Comparison of ENCODE assay signal across 8 cellular contexts in genomic region chr1:202532071-202532616, GRCh38.
DNase-seq lines count a peak whose midpoint lies in the region; ATAC-seq, FAIRE-seq and TF ChIP-seq lines count a peak whose summit lies in the region.
"Not testable (repeated sequence)": the region's sequence is repeated elsewhere in the genome, so short reads cannot be mapped to it uniquely, and the experiment has no call there.

No MANE protein-coding gene starts in this region.

- WGBS in right lobe of liver (ENCODE audit: insufficient coverage, low coverage, low lambda C conversion rate, missing lambda C conversion rate): 41% methylated on average over 3 of the region's 4 CpGs

- not testable (repeated sequence) for H3K27me3 ChIP-seq in bronchial epithelial cell (ENCODE audit: control insufficient read depth, insufficient read depth, low read length); right lobe of liver; skeletal muscle tissue (ENCODE audit: control insufficient read depth in 3 of 3, insufficient read depth in 3 of 3, low read length in 3 of 3)

- FAIRE-seq in H54 (lab: Jason Lieb, UNC): peak; percentile 87
- not testable (repeated sequence) for FAIRE-seq in bronchial epithelial cell (lab: Jason Lieb, UNC)

- TF ChIP-seq POLR2A in H54 (IDR thresholded peaks at IDR 0.05; ENCODE audit: low read depth, low read length); NB4 (IDR thresholded peaks at IDR 0.05; ENCODE audit: extremely low read depth, insufficient read length); right lobe of liver (IDR thresholded peaks at IDR 0.05): not testable (repeated sequence)

- H3K4me1 ChIP-seq in right lobe of liver; skeletal muscle tissue (ENCODE audit: control insufficient read depth in 3 of 3, insufficient read depth in 3 of 3, low read length in 3 of 3): not testable (repeated sequence)

- intact Hi-C loops in right lobe of liver (cut with DNase I): not testable (repeated sequence)

- POLR2A ChIA-PET in WTC11 (lab: Charles Lee): not testable (repeated sequence)

- not testable (repeated sequence) for H3K9me3 Mint-ChIP-seq in WTC11

- H3K4me3 Mint-ChIP-seq in WTC11: not testable (repeated sequence)

- H3K9me3 ChIP-seq in right lobe of liver; skeletal muscle tissue (ENCODE audit: control insufficient read depth in 3 of 3, low read length in 3 of 3): not testable (repeated sequence)

- CTCF ChIA-PET in WTC11 (lab: Charles Lee): not testable (repeated sequence)

- H3K27me3 Mint-ChIP-seq in WTC11 (ENCODE audit: low read depth): not testable (repeated sequence)

- not testable (repeated sequence) for H3K36me3 Mint-ChIP-seq in WTC11

- H3K4me1 Mint-ChIP-seq in WTC11: peaks cover 11% of the 10 kb centered on the region

- H3K9ac ChIP-seq in skeletal muscle tissue (ENCODE audit: low read depth in 1 of 3, low read length in 3 of 3): not testable (repeated sequence)

- DNase-seq in A172 (ENCODE audit: low spot score) (peak; percentile 40), NB4 (ENCODE audit: low read depth) (peak; percentile 25), bronchial epithelial cell (ENCODE audit: low read depth) (peak; percentile 59), foreskin melanocyte (peak; percentile 89)
- not testable (repeated sequence) for DNase-seq in H54 (ENCODE audit: insufficient read length, low spot score); WTC11 (ENCODE audit: low spot score); right lobe of liver

- not testable (repeated sequence) for TF ChIP-seq CTCF in NB4 (IDR thresholded peaks at IDR 0.05; ENCODE audit: low read depth, low read length); WTC11 (IDR thresholded peaks at IDR 0.05); bronchial epithelial cell (IDR thresholded peaks at IDR 0.05; ENCODE audit: insufficient read depth, low read length, severe bottlenecking); right lobe of liver (IDR thresholded peaks at IDR 0.05)

- not testable (repeated sequence) for H3K36me3 ChIP-seq in bronchial epithelial cell (ENCODE audit: control insufficient read depth, insufficient read depth, low read length); right lobe of liver; skeletal muscle tissue (ENCODE audit: control insufficient read depth in 3 of 3, insufficient read depth in 3 of 3, low read length in 3 of 3)

- H3K4me3 ChIP-seq in NB4 (ENCODE audit: low read depth, low read length); bronchial epithelial cell (ENCODE audit: low read depth, low read length); right lobe of liver; skeletal muscle tissue (ENCODE audit: low read length in 3 of 3): not testable (repeated sequence)

- not testable (repeated sequence) for H3K27ac ChIP-seq in right lobe of liver
- H3K27ac ChIP-seq in skeletal muscle tissue (ENCODE audit: low read depth, low read length): peak overlapping the region; percentile 18

- 0 out of 2 replicates have a peak overlapping the region, but pooled peaks have one; percentile 15 for H3K27ac Mint-ChIP-seq in WTC11

- ATAC-seq in WTC11: peak; percentile 26; the same call in 1 of the 2 replicates
- peak in 3 of 4 donors; percentile 21 to 71 (median 30) for ATAC-seq in right lobe of liver
